ENCODE assay signal across 8 cellular contexts in the genomic region with DNA sequence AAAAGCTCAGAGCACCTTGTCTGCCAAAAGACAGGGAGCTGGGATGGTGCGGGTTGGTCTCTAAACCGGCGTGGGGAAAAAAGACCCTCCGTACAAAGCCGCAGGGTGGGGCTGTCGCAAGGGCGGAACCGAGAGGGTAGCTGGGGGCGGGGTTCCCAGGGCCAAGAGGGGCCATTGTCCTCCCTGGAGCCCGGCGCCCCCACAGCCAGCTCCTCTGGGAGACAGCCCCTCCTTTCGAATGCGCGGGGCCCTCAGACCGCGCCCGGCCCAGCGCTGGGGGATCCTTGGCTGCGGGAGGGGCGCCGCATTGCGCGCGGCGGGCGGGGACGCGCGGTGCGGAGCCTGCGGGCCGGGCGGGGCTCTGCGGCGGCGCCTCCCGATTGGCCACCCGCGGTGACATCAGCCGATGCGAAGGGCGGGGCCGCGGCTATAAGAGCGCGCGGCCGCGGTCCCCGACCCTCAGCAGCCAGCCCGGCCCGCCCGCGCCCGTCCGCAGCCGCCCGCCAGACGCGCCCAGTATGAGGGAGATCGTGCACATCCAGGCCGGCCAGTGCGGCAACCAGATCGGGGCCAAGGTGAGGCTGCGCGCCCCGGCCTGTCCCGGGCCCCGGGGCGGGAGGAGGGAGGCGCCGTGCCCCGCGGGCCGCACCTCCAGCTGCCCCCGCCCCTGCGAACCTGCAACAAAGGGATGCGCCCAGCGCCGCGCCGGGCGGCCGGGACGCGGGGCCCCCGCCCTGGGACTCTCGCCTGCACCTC. TPM values are rescaled to one million over a fixed set of nuclear protein-coding genes. Genes with fewer than 3 reads are reported as not detected.
DNase-seq lines count a peak whose midpoint lies in the region; ATAC-seq and TF ChIP-seq lines count a peak whose summit lies in the region.

A gene (plus strand): TSS at position 459 of the 756 bp plus-strand sequence. CDS start 60 bp downstream, at position 519.

- no peak within 1 kb of the TSS for H3K27ac ChIP-seq in CD4-positive, CD25-positive, alpha-beta regulatory T cell (ENCODE audit: insufficient read depth, low read length, poor library complexity, severe bottlenecking)
- H3K27ac ChIP-seq in mucosa of rectum (ENCODE audit: low read depth in 2 of 2, low read length in 2 of 2), result peak within 1 kb of the TSS; percentile 69 to 74
- H3K27ac ChIP-seq in urinary bladder (ENCODE audit: low read depth), result peak within 1 kb of the TSS; percentile 82

- peak in 1 of 2 donors; percentile 13 for ATAC-seq in CD4-positive, CD25-positive, alpha-beta regulatory T cell (ENCODE audit: low read depth in 2 of 2)
- peak; percentile 33 for ATAC-seq in activated CD8-positive, alpha-beta T cell treated with anti-CD3 and anti-CD28 coated beads, Interleukin-2, amount 10 ng/mL, durations not matched to agents 7 days and 5 days
- ATAC-seq in GM19467 (IDR thresholded peaks at IDR 0.05; ENCODE audit: unreplicated experiment), result no peak

- peak; percentile 67 for TF ChIP-seq POLR2A in GM19099 (IDR thresholded peaks at IDR 0.05; ENCODE audit: extremely low read depth, insufficient read length, low read depth)

- peak within 1 kb of the TSS; percentile 62 to 83 (median 72) for H3K4me3 Mint-ChIP-seq in CD4-positive, CD25-positive, alpha-beta regulatory T cell
- H3K4me3 Mint-ChIP-seq in activated CD8-positive, alpha-beta T cell treated with anti-CD3 and anti-CD28 coated beads, Interleukin-2, amount 10 ng/mL, durations not matched to agents 7 days and 5 days, result peak within 1 kb of the TSS; percentile 57

- no peaks in the 10 kb centered on the region for H3K9me3 ChIP-seq in CD4-positive, CD25-positive, alpha-beta regulatory T cell (ENCODE audit: control insufficient read depth in 2 of 2, low read length in 2 of 2)
- no peaks in the 10 kb centered on the region for H3K9me3 ChIP-seq in mucosa of rectum (ENCODE audit: control insufficient read depth in 2 of 2, low read length in 2 of 2)

- H3K27me3 ChIP-seq in CD4-positive, CD25-positive, alpha-beta regulatory T cell (ENCODE audit: control insufficient read depth, insufficient read depth, low read length), result no peaks in the 10 kb centered on the region
- H3K27me3 ChIP-seq in mucosa of rectum (ENCODE audit: control insufficient read depth in 2 of 2, insufficient read depth in 2 of 2, low read length in 2 of 2), result peaks cover 23% of the 10 kb centered on the region in 2 donors

- H3K36me3 Mint-ChIP-seq in CD4-positive, CD25-positive, alpha-beta regulatory T cell, result no peaks in the 10 kb centered on the region
- H3K36me3 Mint-ChIP-seq in activated CD8-positive, alpha-beta T cell treated with anti-CD3 and anti-CD28 coated beads, Interleukin-2, amount 10 ng/mL, durations not matched to agents 7 days and 5 days (ENCODE audit: low read depth), result no peaks in the 10 kb centered on the region

- under 1% methylated on average over 88 of the region's 88 CpGs for WGBS in urinary bladder

- peaks cover 71% of the 10 kb centered on the region for H3K4me1 ChIP-seq in CD4-positive, CD25-positive, alpha-beta regulatory T cell (ENCODE audit: control insufficient read depth, insufficient read depth, low read length, poor library complexity, severe bottlenecking)
- H3K4me1 ChIP-seq in mucosa of rectum (ENCODE audit: control insufficient read depth in 2 of 2, insufficient read depth in 2 of 2, low read length in 2 of 2) (peaks cover 2 to 22% of the 10 kb centered on the region in 2 donors), urinary bladder (ENCODE audit: insufficient read depth) (no peaks in the 10 kb centered on the region)

- H3K4me1 Mint-ChIP-seq in CD4-positive, CD25-positive, alpha-beta regulatory T cell, result peaks cover 0 to 53% (median 14%) of the 10 kb centered on the region in 4 donors
- peaks cover 46% of the 10 kb centered on the region for H3K4me1 Mint-ChIP-seq in activated CD8-positive, alpha-beta T cell treated with anti-CD3 and anti-CD28 coated beads, Interleukin-2, amount 10 ng/mL, durations not matched to agents 7 days and 5 days (ENCODE audit: low read depth)

- CTCF ChIA-PET in activated CD8-positive, alpha-beta T cell treated with anti-CD3 and anti-CD28 coated beads, Interleukin-2, amount 10 ng/mL, durations not matched to agents 7 days and 5 days (lab: Charles Lee), result interaction anchor here (1.9 kb wide), 1 partner anchor 13 kb away, joined by 9 read pairs; no protein-coding TSS in a partner anchor

- peaks cover 43% of the 10 kb centered on the region for H3K27me3 Mint-ChIP-seq in CD4-positive, CD25-positive, alpha-beta regulatory T cell
- peaks cover 42% of the 10 kb centered on the region for H3K27me3 Mint-ChIP-seq in activated CD8-positive, alpha-beta T cell treated with anti-CD3 and anti-CD28 coated beads, Interleukin-2, amount 10 ng/mL, durations not matched to agents 7 days and 5 days (ENCODE audit: low read depth)

- POLR2A ChIA-PET in activated CD8-positive, alpha-beta T cell treated with anti-CD3 and anti-CD28 coated beads, Interleukin-2, amount 10 ng/mL, durations not matched to agents 7 days and 5 days (lab: Charles Lee), result interaction anchor here (0.8 to 1.8 kb wide), 3 partner anchors 50 kb away, joined by 3 to 5 read pairs (median 5); a partner anchor contains a TSS

- DNase-seq in CD4-positive, CD25-positive, alpha-beta regulatory T cell, result peak in 1 of 3 donors; percentile 61
- DNase-seq in NCI-H2171 (lab: John Stamatoyannopoulos, UW) (peak; percentile 87), fibroblast of gingiva (ENCODE audit: low read depth) (peak; percentile 86)
- DNase-seq in activated CD8-positive, alpha-beta T cell treated with anti-CD3 and anti-CD28 coated beads, Interleukin-2, amount 10 ng/mL, durations not matched to agents 7 days and 5 days, result peak; percentile 65

- H3K9me3 Mint-ChIP-seq in CD4-positive, CD25-positive, alpha-beta regulatory T cell, result no peaks in the 10 kb centered on the region
- no peaks in the 10 kb centered on the region for H3K9me3 Mint-ChIP-seq in activated CD8-positive, alpha-beta T cell treated with anti-CD3 and anti-CD28 coated beads, Interleukin-2, amount 10 ng/mL, durations not matched to agents 7 days and 5 days (ENCODE audit: insufficient read depth)

- no peak within 1 kb of the TSS for H3K27ac Mint-ChIP-seq in CD4-positive, CD25-positive, alpha-beta regulatory T cell
- no peak within 1 kb of the TSS for H3K27ac Mint-ChIP-seq in activated CD8-positive, alpha-beta T cell treated with anti-CD3 and anti-CD28 coated beads, Interleukin-2, amount 10 ng/mL, durations not matched to agents 7 days and 5 days

- H3K36me3 ChIP-seq in CD4-positive, CD25-positive, alpha-beta regulatory T cell (ENCODE audit: control insufficient read depth, insufficient read depth, low read length), result no peaks in the 10 kb centered on the region
- H3K36me3 ChIP-seq in mucosa of rectum (ENCODE audit: control insufficient read depth in 2 of 2, insufficient read depth in 2 of 2, low read length in 2 of 2) (no peaks in the 10 kb centered on the region), urinary bladder (ENCODE audit: insufficient read depth) (no peaks in the 10 kb centered on the region)

- H3K4me3 ChIP-seq in CD4-positive, CD25-positive, alpha-beta regulatory T cell (ENCODE audit: low read depth, low read length), result no peak within 1 kb of the TSS
- H3K4me3 ChIP-seq in mucosa of rectum (ENCODE audit: low read length in 2 of 2), result peak within 1 kb of the TSS; percentile 38 to 69
- peak within 1 kb of the TSS; percentile 53 for H3K4me3 ChIP-seq in urinary bladder (ENCODE audit: low read depth, low read length)

- peak within 1 kb of the TSS; percentile 36 to 41 for H3K9ac ChIP-seq in mucosa of rectum (ENCODE audit: low read depth in 1 of 2, low read length in 2 of 2)

RNA-seq across cellular contexts. Expression of the gene that starts here (rescaled TPM):
- total RNA-seq in CD4-positive, CD25-positive, alpha-beta regulatory T cell, result 1.8 TPM
- polyA plus RNA-seq in CD4-positive, CD25-positive, alpha-beta regulatory T cell, result under 1 TPM in 1 of 4 donors, not detected in 3; 0.22 TPM
- total RNA-seq in activated CD8-positive, alpha-beta T cell treated with anti-CD3 and anti-CD28 coated beads, Interleukin-2, amount 10 ng/mL, durations not matched to agents 7 days and 5 days, result 1 to 10 TPM; 1.1 to 1.3 TPM
- total RNA-seq in urinary bladder, result 28.0 TPM
- 16.1 TPM for polyA plus RNA-seq in urinary bladder

Comparison
In these comparisons a context has a peak if more than half of its experiments do, and no peak if none do; other contexts are left out.
1. RNA of the gene that starts here (total RNA-seq): 28.0 TPM in urinary bladder (single experiment); 1.8 TPM in CD4-positive, CD25-positive, alpha-beta regulatory T cell (single experiment) and 1.1 to 1.3 TPM in activated CD8-positive, alpha-beta T cell treated with anti-CD3 and anti-CD28 coated beads, Interleukin-2, amount 10 ng/mL, durations not matched to agents 7 days and 5 days; every median in the first group is over 10 times any median in the second.
2. RNA of the gene that starts here (polyA plus RNA-seq): 16.1 TPM in urinary bladder (single experiment); 0.22 TPM in CD4-positive, CD25-positive, alpha-beta regulatory T cell; every median in the first group is over 10 times any median in the second.